1 cellular context compared by ENCODE assay signal in genomic region chr18:42156266-42156665, GRCh38.
TF ChIP-seq lines count a peak whose summit lies in the region.

No MANE protein-coding gene starts in this region.

TF ChIP-seq in GM23338, 12 proteins besides CTCF, POLR2A, EP300 and RAD21 (continued from another document):
- TF ChIP-seq REST (IDR thresholded peaks at IDR 0.05; ENCODE audit: unreplicated experiment) (no peak), POLR2AphosphoS5 (IDR thresholded peaks at IDR 0.05; ENCODE audit: low read depth) (no peak), EZH2 (IDR thresholded peaks at IDR 0.05; ENCODE audit: low read depth, unreplicated experiment) (no peak), ZNF114 (CRISPR knock-in tag; IDR thresholded peaks at IDR 0.05) (no peak), ZNF331 (CRISPR knock-in tag; IDR thresholded peaks at IDR 0.05; ENCODE audit: low read depth) (no peak), JUNB (IDR thresholded peaks at IDR 0.05; ENCODE audit: unreplicated experiment) (no peak)
- TF ChIP-seq, protein P1, sequence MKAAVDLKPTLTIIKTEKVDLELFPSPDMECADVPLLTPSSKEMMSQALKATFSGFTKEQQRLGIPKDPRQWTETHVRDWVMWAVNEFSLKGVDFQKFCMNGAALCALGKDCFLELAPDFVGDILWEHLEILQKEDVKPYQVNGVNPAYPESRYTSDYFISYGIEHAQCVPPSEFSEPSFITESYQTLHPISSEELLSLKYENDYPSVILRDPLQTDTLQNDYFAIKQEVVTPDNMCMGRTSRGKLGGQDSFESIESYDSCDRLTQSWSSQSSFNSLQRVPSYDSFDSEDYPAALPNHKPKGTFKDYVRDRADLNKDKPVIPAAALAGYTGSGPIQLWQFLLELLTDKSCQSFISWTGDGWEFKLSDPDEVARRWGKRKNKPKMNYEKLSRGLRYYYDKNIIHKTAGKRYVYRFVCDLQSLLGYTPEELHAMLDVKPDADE (IDR thresholded peaks at IDR 0.05): no peak
TF ChIP-seq in GM23338: peak in this region for 0.
